1 cellular context compared by ENCODE assay signal in the genomic region with DNA sequence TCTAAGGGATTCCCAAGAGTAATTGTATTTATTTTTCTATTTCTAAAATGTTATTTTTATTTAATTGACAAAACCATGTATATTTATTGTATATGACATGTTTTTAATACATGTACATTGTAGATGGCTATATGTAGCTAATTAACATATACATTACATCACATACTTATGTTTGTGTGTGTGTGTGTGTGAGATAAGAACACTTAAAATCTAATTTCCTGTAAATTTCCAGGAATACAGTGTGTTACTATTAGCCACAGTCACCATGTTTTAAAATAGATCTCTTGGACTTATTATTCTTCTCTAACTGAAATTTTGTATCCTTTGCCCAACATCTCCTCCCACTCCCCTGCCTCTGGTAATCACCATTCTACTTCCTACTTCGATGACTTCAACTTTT.
TF ChIP-seq lines count a peak whose summit lies in the region.

No MANE protein-coding gene starts in this region.

TF ChIP-seq in K562, 482 proteins besides CTCF, POLR2A, EP300 and RAD21 (continued from another document and continues in another):
- TF ChIP-seq, protein P1, sequence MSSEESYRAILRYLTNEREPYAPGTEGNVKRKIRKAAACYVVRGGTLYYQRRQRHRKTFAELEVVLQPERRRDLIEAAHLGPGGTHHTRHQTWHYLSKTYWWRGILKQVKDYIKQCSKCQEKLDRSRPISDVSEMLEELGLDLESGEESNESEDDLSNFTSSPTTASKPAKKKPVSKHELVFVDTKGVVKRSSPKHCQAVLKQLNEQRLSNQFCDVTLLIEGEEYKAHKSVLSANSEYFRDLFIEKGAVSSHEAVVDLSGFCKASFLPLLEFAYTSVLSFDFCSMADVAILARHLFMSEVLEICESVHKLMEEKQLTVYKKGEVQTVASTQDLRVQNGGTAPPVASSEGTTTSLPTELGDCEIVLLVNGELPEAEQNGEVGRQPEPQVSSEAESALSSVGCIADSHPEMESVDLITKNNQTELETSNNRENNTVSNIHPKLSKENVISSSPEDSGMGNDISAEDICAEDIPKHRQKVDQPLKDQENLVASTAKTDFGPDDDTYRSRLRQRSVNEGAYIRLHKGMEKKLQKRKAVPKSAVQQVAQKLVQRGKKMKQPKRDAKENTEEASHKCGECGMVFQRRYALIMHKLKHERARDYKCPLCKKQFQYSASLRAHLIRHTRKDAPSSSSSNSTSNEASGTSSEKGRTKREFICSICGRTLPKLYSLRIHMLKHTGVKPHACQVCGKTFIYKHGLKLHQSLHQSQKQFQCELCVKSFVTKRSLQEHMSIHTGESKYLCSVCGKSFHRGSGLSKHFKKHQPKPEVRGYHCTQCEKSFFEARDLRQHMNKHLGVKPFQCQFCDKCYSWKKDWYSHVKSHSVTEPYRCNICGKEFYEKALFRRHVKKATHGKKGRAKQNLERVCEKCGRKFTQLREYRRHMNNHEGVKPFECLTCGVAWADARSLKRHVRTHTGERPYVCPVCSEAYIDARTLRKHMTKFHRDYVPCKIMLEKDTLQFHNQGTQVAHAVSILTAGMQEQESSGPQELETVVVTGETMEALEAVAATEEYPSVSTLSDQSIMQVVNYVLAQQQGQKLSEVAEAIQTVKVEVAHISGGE (CRISPR knock-in tag; IDR thresholded peaks at IDR 0.05), result no peak
- TF ChIP-seq, protein P2, sequence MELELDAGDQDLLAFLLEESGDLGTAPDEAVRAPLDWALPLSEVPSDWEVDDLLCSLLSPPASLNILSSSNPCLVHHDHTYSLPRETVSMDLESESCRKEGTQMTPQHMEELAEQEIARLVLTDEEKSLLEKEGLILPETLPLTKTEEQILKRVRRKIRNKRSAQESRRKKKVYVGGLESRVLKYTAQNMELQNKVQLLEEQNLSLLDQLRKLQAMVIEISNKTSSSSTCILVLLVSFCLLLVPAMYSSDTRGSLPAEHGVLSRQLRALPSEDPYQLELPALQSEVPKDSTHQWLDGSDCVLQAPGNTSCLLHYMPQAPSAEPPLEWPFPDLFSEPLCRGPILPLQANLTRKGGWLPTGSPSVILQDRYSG (tag; conservative IDR thresholded peaks at IDR 0.05; ENCODE audit: low read depth), result no peak
- TF ChIP-seq NUFIP1 (IDR thresholded peaks at IDR 0.05; ENCODE audit: partially characterized antibody) (no peak), ZBTB34 (CRISPR knock-in tag; IDR thresholded peaks at IDR 0.05) (no peak), NR2C1 (IDR thresholded peaks at IDR 0.05) (no peak), NR2C1 (tag; IDR thresholded peaks at IDR 0.05) (no peak), ARID2 (IDR thresholded peaks at IDR 0.05) (no peak), ZNF717 (CRISPR knock-in tag; IDR thresholded peaks at IDR 0.05) (no peak), MTA1 (IDR thresholded peaks at IDR 0.05; ENCODE audit: borderline replicate concordance) (no peak), JUNB (CRISPR knock-in tag; conservative IDR thresholded peaks at IDR 0.05) (no peak), TEAD1 (CRISPR knock-in tag; IDR thresholded peaks at IDR 0.05) (no peak), JUND (IDR thresholded peaks at IDR 0.05; ENCODE audit: borderline replicate concordance, low read depth, low read length) (no peak), JUND (tag; IDR thresholded peaks at IDR 0.05; ENCODE audit: borderline replicate concordance, low read depth, low read length) (peak; percentile 24; the same call in 1 of the 3 replicates), MEF2D (tag; conservative IDR thresholded peaks at IDR 0.05; ENCODE audit: low read depth) (0 out of 2 replicates have a peak, but pooled peaks have one; percentile 27), ZNF79 (CRISPR knock-in tag; IDR thresholded peaks at IDR 0.05; ENCODE audit: low read depth) (no peak), WHSC1 (IDR thresholded peaks at IDR 0.05; ENCODE audit: low read length) (no peak), TCF3 (CRISPR knock-in tag; IDR thresholded peaks at IDR 0.05) (peak; percentile 39), MTA2 (IDR thresholded peaks at IDR 0.05; ENCODE audit: low read depth) (no peak), CBFA2T3 (IDR thresholded peaks at IDR 0.05) (peak; percentile 38; the same call in 1 of the 2 replicates), CEBPG (CRISPR knock-in tag; IDR thresholded peaks at IDR 0.05) (no peak), CEBPG (tag; conservative IDR thresholded peaks at IDR 0.05 in 1 of 2, IDR thresholded peaks at IDR 0.05 in 1 of 2) (peak in 1 of 2 experiments; percentile 48; a peak in 1 of 4 replicates), STAT5A (IDR thresholded peaks at IDR 0.05; ENCODE audit: borderline replicate concordance, low read length) (peak; percentile 71), ZNF507 (tag; conservative IDR thresholded peaks at IDR 0.05) (no peak; the same call in 1 of the 2 replicates), ARID1B (IDR thresholded peaks at IDR 0.05) (peak; percentile 72), DPF2 (IDR thresholded peaks at IDR 0.05) (0 out of 2 replicates have a peak, but pooled peaks have one; percentile 24), AFF4 (CRISPR knock-in tag; IDR thresholded peaks at IDR 0.05) (no peak), ATF3 (IDR thresholded peaks at IDR 0.05) (peak; percentile 36; the same call in 1 of the 2 replicates), ATF3 (CRISPR knock-in tag; conservative IDR thresholded peaks at IDR 0.05) (no peak), PHB2 (IDR thresholded peaks at IDR 0.05; ENCODE audit: low read depth) (no peak), TARDBP (IDR thresholded peaks at IDR 0.05) (no peak), OTX1 (CRISPR knock-in tag; IDR thresholded peaks at IDR 0.05) (no peak), ATF7 (IDR thresholded peaks at IDR 0.05) (peak; percentile 82), TEAD4 (IDR thresholded peaks at IDR 0.05; ENCODE audit: low read length) (peak; percentile 47; the same call in 1 of the 2 replicates), TEAD4 (CRISPR knock-in tag; IDR thresholded peaks at IDR 0.05; ENCODE audit: borderline replicate concordance) (no peak), SOX6 (IDR thresholded peaks at IDR 0.05) (0 out of 2 replicates have a peak, but pooled peaks have one; percentile 33), MXI1 (IDR thresholded peaks at IDR 0.05; ENCODE audit: low read depth, low read length) (no peak), ZC3H11A (IDR thresholded peaks at IDR 0.05; ENCODE audit: low read depth, low read length) (no peak), TAL1 (IDR thresholded peaks at IDR 0.05) (peak; percentile 54), TAF7 (tag; IDR thresholded peaks at IDR 0.05) (no peak), NONO (IDR thresholded peaks at IDR 0.05; ENCODE audit: low read depth in 2 of 2, low read length in 1 of 2) (no peak), KLF10 (CRISPR knock-in tag; IDR thresholded peaks at IDR 0.05) (no peak)
- TF ChIP-seq, protein P3, sequence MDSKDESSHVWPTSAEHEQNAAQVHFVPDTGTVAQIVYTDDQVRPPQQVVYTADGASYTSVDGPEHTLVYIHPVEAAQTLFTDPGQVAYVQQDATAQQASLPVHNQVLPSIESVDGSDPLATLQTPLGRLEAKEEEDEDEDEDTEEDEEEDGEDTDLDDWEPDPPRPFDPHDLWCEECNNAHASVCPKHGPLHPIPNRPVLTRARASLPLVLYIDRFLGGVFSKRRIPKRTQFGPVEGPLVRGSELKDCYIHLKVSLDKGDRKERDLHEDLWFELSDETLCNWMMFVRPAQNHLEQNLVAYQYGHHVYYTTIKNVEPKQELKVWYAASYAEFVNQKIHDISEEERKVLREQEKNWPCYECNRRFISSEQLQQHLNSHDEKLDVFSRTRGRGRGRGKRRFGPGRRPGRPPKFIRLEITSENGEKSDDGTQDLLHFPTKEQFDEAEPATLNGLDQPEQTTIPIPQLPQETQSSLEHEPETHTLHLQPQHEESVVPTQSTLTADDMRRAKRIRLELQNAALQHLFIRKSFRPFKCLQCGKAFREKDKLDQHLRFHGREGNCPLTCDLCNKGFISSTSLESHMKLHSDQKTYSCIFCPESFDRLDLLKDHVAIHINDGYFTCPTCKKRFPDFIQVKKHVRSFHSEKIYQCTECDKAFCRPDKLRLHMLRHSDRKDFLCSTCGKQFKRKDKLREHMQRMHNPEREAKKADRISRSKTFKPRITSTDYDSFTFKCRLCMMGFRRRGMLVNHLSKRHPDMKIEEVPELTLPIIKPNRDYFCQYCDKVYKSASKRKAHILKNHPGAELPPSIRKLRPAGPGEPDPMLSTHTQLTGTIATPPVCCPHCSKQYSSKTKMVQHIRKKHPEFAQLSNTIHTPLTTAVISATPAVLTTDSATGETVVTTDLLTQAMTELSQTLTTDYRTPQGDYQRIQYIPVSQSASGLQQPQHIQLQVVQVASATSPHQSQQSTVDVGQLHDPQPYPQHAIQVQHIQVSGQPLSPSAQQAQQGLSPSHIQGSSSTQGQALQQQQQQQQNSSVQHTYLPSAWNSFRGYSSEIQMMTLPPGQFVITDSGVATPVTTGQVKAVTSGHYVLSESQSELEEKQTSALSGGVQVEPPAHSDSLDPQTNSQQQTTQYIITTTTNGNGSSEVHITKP (IDR thresholded peaks at IDR 0.05; ENCODE audit: partially characterized antibody), result no peak
- TF ChIP-seq, protein P4, sequence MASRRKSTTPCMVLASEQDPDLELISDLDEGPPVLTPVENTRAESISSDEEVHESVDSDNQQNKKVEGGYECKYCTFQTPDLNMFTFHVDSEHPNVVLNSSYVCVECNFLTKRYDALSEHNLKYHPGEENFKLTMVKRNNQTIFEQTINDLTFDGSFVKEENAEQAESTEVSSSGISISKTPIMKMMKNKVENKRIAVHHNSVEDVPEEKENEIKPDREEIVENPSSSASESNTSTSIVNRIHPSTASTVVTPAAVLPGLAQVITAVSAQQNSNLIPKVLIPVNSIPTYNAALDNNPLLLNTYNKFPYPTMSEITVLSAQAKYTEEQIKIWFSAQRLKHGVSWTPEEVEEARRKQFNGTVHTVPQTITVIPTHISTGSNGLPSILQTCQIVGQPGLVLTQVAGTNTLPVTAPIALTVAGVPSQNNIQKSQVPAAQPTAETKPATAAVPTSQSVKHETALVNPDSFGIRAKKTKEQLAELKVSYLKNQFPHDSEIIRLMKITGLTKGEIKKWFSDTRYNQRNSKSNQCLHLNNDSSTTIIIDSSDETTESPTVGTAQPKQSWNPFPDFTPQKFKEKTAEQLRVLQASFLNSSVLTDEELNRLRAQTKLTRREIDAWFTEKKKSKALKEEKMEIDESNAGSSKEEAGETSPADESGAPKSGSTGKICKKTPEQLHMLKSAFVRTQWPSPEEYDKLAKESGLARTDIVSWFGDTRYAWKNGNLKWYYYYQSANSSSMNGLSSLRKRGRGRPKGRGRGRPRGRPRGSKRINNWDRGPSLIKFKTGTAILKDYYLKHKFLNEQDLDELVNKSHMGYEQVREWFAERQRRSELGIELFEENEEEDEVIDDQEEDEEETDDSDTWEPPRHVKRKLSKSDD (conservative IDR thresholded peaks at IDR 0.05; ENCODE audit: low read length), result no peak
- TF ChIP-seq, protein P5, sequence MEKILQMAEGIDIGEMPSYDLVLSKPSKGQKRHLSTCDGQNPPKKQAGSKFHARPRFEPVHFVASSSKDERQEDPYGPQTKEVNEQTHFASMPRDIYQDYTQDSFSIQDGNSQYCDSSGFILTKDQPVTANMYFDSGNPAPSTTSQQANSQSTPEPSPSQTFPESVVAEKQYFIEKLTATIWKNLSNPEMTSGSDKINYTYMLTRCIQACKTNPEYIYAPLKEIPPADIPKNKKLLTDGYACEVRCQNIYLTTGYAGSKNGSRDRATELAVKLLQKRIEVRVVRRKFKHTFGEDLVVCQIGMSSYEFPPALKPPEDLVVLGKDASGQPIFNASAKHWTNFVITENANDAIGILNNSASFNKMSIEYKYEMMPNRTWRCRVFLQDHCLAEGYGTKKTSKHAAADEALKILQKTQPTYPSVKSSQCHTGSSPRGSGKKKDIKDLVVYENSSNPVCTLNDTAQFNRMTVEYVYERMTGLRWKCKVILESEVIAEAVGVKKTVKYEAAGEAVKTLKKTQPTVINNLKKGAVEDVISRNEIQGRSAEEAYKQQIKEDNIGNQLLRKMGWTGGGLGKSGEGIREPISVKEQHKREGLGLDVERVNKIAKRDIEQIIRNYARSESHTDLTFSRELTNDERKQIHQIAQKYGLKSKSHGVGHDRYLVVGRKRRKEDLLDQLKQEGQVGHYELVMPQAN (IDR thresholded peaks at IDR 0.05; ENCODE audit: borderline replicate concordance), result no peak
